ENCODE assay signal across 22 cellular contexts in genomic region chr1:18339161-18339560, GRCh38.
A peak's percentile ranks its signal among the peaks of the same experiment; 100 is the strongest.
DNase-seq lines count a peak whose midpoint lies in the region; ATAC-seq and TF ChIP-seq lines count a peak whose summit lies in the region.
"Had no signal": no experiment of that assay in that cellular context is flagged by ENCODE, and none has a peak within 500 bp of the region (broad histone marks: within the 10 kb centered on the region; RNA-seq: fewer than 3 reads in every experiment).

No MANE protein-coding gene starts in this region.

- in situ Hi-C loops in Caki2 (cut with HindIII; ENCODE audit: low pct_unique_long_range_greater_than_20kb, low sequenced_read_pairs): no loop called here

- no peaks in the 10 kb centered on the region for H3K4me1 ChIP-seq in left lung
- H3K4me1 ChIP-seq: SJSA1 had no signal

- no peak for TF ChIP-seq CTCF in left lung (IDR thresholded peaks at IDR 0.05)

- no peak overlapping the region for H3K4me3 ChIP-seq in left lung
- H3K4me3 ChIP-seq: SJSA1 had no signal

- intact Hi-C loops in left lung (cut with DNase I): no loop called here

- peaks cover 0 to 12% of the 10 kb centered on the region in 2 donors for H3K27me3 ChIP-seq in left lung
- H3K27me3 ChIP-seq: SJSA1 had no signal

- H3K9me3 ChIP-seq in left lung: no peaks in the 10 kb centered on the region
- H3K9me3 ChIP-seq: SJSA1 had no signal

- DNase-seq in Caki2 (ENCODE audit: low read depth) (peak; percentile 74), HT1080 (ENCODE audit: low read depth) (peak; percentile 34), SW480 (ENCODE audit: low spot score) (peak; percentile 28), left lung (no peak)
- no peak for DNase-seq in stimulated activated CD4-positive, alpha-beta T cell treated with anti-CD3 and anti-CD28 coated beads, Interleukin-15, amount 100 ng/mL, for 24 hours
- DNase-seq: AML-193, DMS 273 treated with DMSO at 0.1 percent for 48 hours, GF-D8, H7, HFFc6, NCI-H1105, NCI-H1694, NCI-H2081 treated with DMSO at 0.1 percent for 48 hours, NCI-H510A treated with DMSO at 0.1 percent for 48 hours, NCI-H82, T-helper 2 cell had no signal

- ATAC-seq in left lung (peak; percentile 32), GM19035 (IDR thresholded peaks at IDR 0.05; ENCODE audit: unreplicated experiment) (no peak), HG03469 (IDR thresholded peaks at IDR 0.05; ENCODE audit: unreplicated experiment) (no peak), HG02973 (IDR thresholded peaks at IDR 0.05; ENCODE audit: unreplicated experiment) (no peak)

- no peak overlapping the region for H3K27ac ChIP-seq in left lung
- H3K27ac ChIP-seq: C4-2B, HL-60, SJSA1 had no signal

- H3K36me3 ChIP-seq in left lung: no peaks in the 10 kb centered on the region
- H3K36me3 ChIP-seq: SJSA1 had no signal

Comparison
In these comparisons a context has a peak if more than half of its experiments do, and no peak if none do; other contexts are left out.
1. DNase-seq: peak in Caki2 (single experiment), HT1080 (single experiment) and SW480 (single experiment); none in left lung (0 of 2) and stimulated activated CD4-positive, alpha-beta T cell treated with anti-CD3 and anti-CD28 coated beads, Interleukin-15, amount 100 ng/mL, for 24 hours (single experiment).